ENCODE assay signal across 8 cellular contexts in the genomic region with DNA sequence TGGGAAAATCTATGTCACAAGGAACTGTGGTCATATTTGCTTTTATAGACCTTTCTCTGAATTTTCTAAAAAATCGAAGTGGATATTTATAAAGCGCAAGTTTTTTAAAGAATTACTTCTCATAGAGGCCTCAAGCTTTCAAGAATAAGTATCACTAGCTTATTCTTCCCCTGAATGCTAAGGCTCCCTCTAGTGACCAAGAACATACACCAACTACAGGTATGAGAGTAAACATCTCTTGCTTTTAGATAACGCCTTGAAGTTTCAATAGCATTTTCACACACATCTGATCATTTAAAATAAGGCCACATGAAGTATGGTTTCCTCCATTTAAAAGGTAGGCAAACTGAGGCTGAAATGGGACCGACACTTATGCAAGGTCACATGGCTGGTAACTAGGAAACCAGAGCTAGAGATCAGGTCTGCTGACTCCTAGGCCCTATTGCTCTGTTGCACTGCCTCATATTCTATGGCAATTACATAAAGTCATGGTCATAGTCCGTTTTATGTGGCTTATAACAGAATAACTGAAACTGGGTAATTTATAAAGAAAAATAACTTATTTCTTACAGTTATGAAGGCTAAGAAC.
DNase-seq lines count a peak whose midpoint lies in the region; ATAC-seq and TF ChIP-seq lines count a peak whose summit lies in the region.

No MANE protein-coding gene starts in this region.

- no peaks in the 10 kb centered on the region for H4K20me1 ChIP-seq in fibroblast of lung (ENCODE audit: control insufficient read depth, extremely low read depth, insufficient read depth, low read length)

- peak; percentile 75 for TF ChIP-seq CTCF in RWPE1 (conservative IDR thresholded peaks at IDR 0.05; ENCODE audit: low read depth)
- TF ChIP-seq CTCF in fibroblast of lung (conservative IDR thresholded peaks at IDR 0.05 in 1 of 2, IDR thresholded peaks at IDR 0.05 in 1 of 2; ENCODE audit: low read depth in 1 of 2, low read length in 2 of 2), result peak; percentile 64 to 81

- no peaks in the 10 kb centered on the region for H3K4me1 ChIP-seq in fibroblast of lung (ENCODE audit: control insufficient read depth, extremely low read depth, insufficient read depth, low read length)

- CTCF ChIA-PET in RWPE1 (lab: Yijun Ruan, JAX), result interaction anchor here (0.5 to 1.8 kb wide), 21 partner anchors 9 to 1793 kb away, joined by 3 to 33 read pairs (median 4); no protein-coding TSS in a partner anchor

- H3K27me3 ChIP-seq in fibroblast of lung (ENCODE audit: control insufficient read depth, insufficient read depth, low read length), result no peaks in the 10 kb centered on the region

- no peaks in the 10 kb centered on the region for H3K36me3 ChIP-seq in fibroblast of lung (ENCODE audit: control insufficient read depth, insufficient read depth, low read length)

- H3K9ac ChIP-seq in fibroblast of lung (ENCODE audit: insufficient read depth, low read length), result no peak overlapping the region

- DNase-seq in EH (ENCODE audit: low read depth) (peak; percentile 69), Kasumi-1 (lab: John Stamatoyannopoulos, UW) (peak; percentile 35 to 71), RWPE1 (ENCODE audit: low spot score) (peak; percentile 52), fibroblast of lung (ENCODE audit: low read depth in 2 of 2) (peak; percentile 73 to 75), sciatic nerve (ENCODE audit: low spot score) (no peak), ecto neural progenitor cell (ENCODE audit: low spot score) (no peak), activated gamma-delta T cell treated with Interleukin-2 at 50 U/mL for 16 hours (no peak)

- ATAC-seq in GM21619 (IDR thresholded peaks at IDR 0.05; ENCODE audit: unreplicated experiment) (peak; percentile 83), sciatic nerve (peak; percentile 87)

- POLR2A ChIA-PET in RWPE1 (lab: Yijun Ruan, JAX; ENCODE audit: low non-redundant PET), result no interaction called here

- intact Hi-C loops in sciatic nerve (cut with DNase I), result no loop called here

- H3K4me3 ChIP-seq in fibroblast of lung (replicated peaks in 1 of 4; ENCODE audit: control extremely low read depth in 1 of 4, insufficient read depth in 1 of 4, low read depth in 3 of 4, low read length in 4 of 4), result no peak overlapping the region

- no peak overlapping the region for H2AFZ ChIP-seq in fibroblast of lung (ENCODE audit: low read length)

- no peak overlapping the region for H3K4me2 ChIP-seq in fibroblast of lung (ENCODE audit: extremely low read depth, insufficient read depth, low read length)

- H3K79me2 ChIP-seq in fibroblast of lung (ENCODE audit: control insufficient read depth, insufficient read depth, low read length), result no peaks in the 10 kb centered on the region

- H3K27ac ChIP-seq in RWPE1 (no peak overlapping the region), fibroblast of lung (ENCODE audit: insufficient read depth, low read length) (no peak overlapping the region)

- H3K9me3 ChIP-seq in fibroblast of lung (ENCODE audit: control insufficient read depth, insufficient read depth, low read depth, low read length), result no peaks in the 10 kb centered on the region

Comparison
In these comparisons a context has a peak if more than half of its experiments do, and no peak if none do; other contexts are left out.
1. DNase-seq: peak in EH (single experiment), Kasumi-1 (2 of 2), RWPE1 (single experiment) and fibroblast of lung (2 of 2); none in sciatic nerve (single experiment), ecto neural progenitor cell (single experiment) and activated gamma-delta T cell treated with Interleukin-2 at 50 U/mL for 16 hours (single experiment).